Comparison of ENCODE assay signal across 8 cellular contexts in genomic region chr3:48919215-48920138, GRCh38. TPM values are rescaled to one million over a fixed set of nuclear protein-coding genes. Genes with fewer than 3 reads are reported as not detected.
DNase-seq lines count a peak whose midpoint lies in the region; ATAC-seq, FAIRE-seq and TF ChIP-seq lines count a peak whose summit lies in the region.

No MANE protein-coding gene starts in this region.

- H3K36me3 ChIP-seq in CD4-positive, CD25-positive, alpha-beta regulatory T cell (ENCODE audit: control insufficient read depth, insufficient read depth, low read length), result peaks cover 14% of the 10 kb centered on the region
- H3K36me3 ChIP-seq in iPS-18a (ENCODE audit: control insufficient read depth, low read depth, low read length) (peaks cover 3% of the 10 kb centered on the region), smooth muscle cell (ENCODE audit: low read depth) (no peaks in the 10 kb centered on the region)

- peaks cover 0 to 1% (median 0%) of the 10 kb centered on the region in 7 donors for H3K9me3 Mint-ChIP-seq in CD4-positive, CD25-positive, alpha-beta regulatory T cell

- in situ Hi-C loops in astrocyte of the cerebellum (cut with HindIII; ENCODE audit: low sequenced_read_pairs), result no loop called here

- H3K4me1 ChIP-seq in CD4-positive, CD25-positive, alpha-beta regulatory T cell (ENCODE audit: control insufficient read depth, insufficient read depth, low read length, poor library complexity, severe bottlenecking), result peaks cover 35% of the 10 kb centered on the region
- H3K4me1 ChIP-seq in iPS-18a (ENCODE audit: control insufficient read depth, low read depth, low read length) (no peaks in the 10 kb centered on the region), smooth muscle cell (ENCODE audit: low read depth) (peaks cover 8% of the 10 kb centered on the region)

- H3K4me1 Mint-ChIP-seq in CD4-positive, CD25-positive, alpha-beta regulatory T cell, result peaks cover 8 to 40% (median 21%) of the 10 kb centered on the region in 4 donors

- H2AFZ ChIP-seq in smooth muscle cell (ENCODE audit: low read depth), result peak overlapping the region; percentile 94

- H3K4me3 ChIP-seq in CD4-positive, CD25-positive, alpha-beta regulatory T cell (ENCODE audit: low read depth, low read length), result peak overlapping the region; percentile 96
- H3K4me3 ChIP-seq in astrocyte of the cerebellum (ENCODE audit: low read depth, low read length), result peak overlapping the region; percentile 54
- peak overlapping the region; percentile 85 for H3K4me3 ChIP-seq in iPS-18a (ENCODE audit: low read length)
- peak overlapping the region; percentile 99 for H3K4me3 ChIP-seq in smooth muscle cell

- peaks cover 3% of the 10 kb centered on the region for H3K36me3 Mint-ChIP-seq in CD4-positive, CD25-positive, alpha-beta regulatory T cell

- H3F3A ChIP-seq in smooth muscle cell (ENCODE audit: low read depth), result peaks cover 13% of the 10 kb centered on the region

- peaks cover 48% of the 10 kb centered on the region for H4K20me1 ChIP-seq in smooth muscle cell (ENCODE audit: low read depth)

- no peaks in the 10 kb centered on the region for H3K9me3 ChIP-seq in CD4-positive, CD25-positive, alpha-beta regulatory T cell (ENCODE audit: control insufficient read depth in 2 of 2, low read length in 2 of 2)
- H3K9me3 ChIP-seq in iPS-18a (ENCODE audit: control insufficient read depth, low read depth, low read length) (no peaks in the 10 kb centered on the region), smooth muscle cell (replicated peaks; ENCODE audit: low read depth) (no peaks in the 10 kb centered on the region)

- TF ChIP-seq CTCF in astrocyte of the cerebellum (IDR thresholded peaks at IDR 0.05; ENCODE audit: low read depth, low read length, missing control alignments) (no peak), smooth muscle cell (IDR thresholded peaks at IDR 0.05; ENCODE audit: borderline replicate concordance, insufficient read depth, poor library complexity, severe bottlenecking) (no peak)

- peak overlapping the region; percentile 96 to 99 (median 98) for H3K4me3 Mint-ChIP-seq in CD4-positive, CD25-positive, alpha-beta regulatory T cell

- no peaks in the 10 kb centered on the region for H3K27me3 ChIP-seq in CD4-positive, CD25-positive, alpha-beta regulatory T cell (ENCODE audit: control insufficient read depth, insufficient read depth, low read length)
- H3K27me3 ChIP-seq in iPS-18a (ENCODE audit: control insufficient read depth, insufficient read depth, low read length) (no peaks in the 10 kb centered on the region), smooth muscle cell (ENCODE audit: low read depth) (no peaks in the 10 kb centered on the region)

- FAIRE-seq in HTR-8/SVneo (lab: Jason Lieb, UNC), result peak; percentile 48

- H3K4me2 ChIP-seq in smooth muscle cell, result peak overlapping the region; percentile 96

- H3K9ac ChIP-seq in iPS-18a (ENCODE audit: low read length) (peak overlapping the region; percentile 82), smooth muscle cell (ENCODE audit: low read depth) (peak overlapping the region; percentile 100)

- peaks cover 6% of the 10 kb centered on the region for H3K27me3 Mint-ChIP-seq in CD4-positive, CD25-positive, alpha-beta regulatory T cell

- peak; percentile 10 to 20 for ATAC-seq in CD4-positive, CD25-positive, alpha-beta regulatory T cell (ENCODE audit: low read depth in 2 of 2)
- peak; percentile 4 for ATAC-seq in GM19452 (IDR thresholded peaks at IDR 0.05; ENCODE audit: unreplicated experiment)

- H3K27ac Mint-ChIP-seq in CD4-positive, CD25-positive, alpha-beta regulatory T cell, result peak overlapping the region; percentile 77 to 100 (median 98)

- WGBS in smooth muscle cell (ENCODE audit: low lambda C conversion rate), result 2% methylated on average over 53 of the region's 54 CpGs

- H3K27ac ChIP-seq in CD4-positive, CD25-positive, alpha-beta regulatory T cell (ENCODE audit: insufficient read depth, low read length, poor library complexity, severe bottlenecking), result peak overlapping the region; percentile 99
- H3K27ac ChIP-seq in iPS-18a (ENCODE audit: low read length), result no peak overlapping the region
- H3K27ac ChIP-seq in smooth muscle cell (ENCODE audit: low read depth), result peak overlapping the region; percentile 100

- H3K79me2 ChIP-seq in smooth muscle cell (ENCODE audit: low read depth), result peaks cover 65% of the 10 kb centered on the region

- peak; percentile 50 to 84 (median 63) for DNase-seq in CD4-positive, CD25-positive, alpha-beta regulatory T cell
- DNase-seq in HTR-8/SVneo (ENCODE audit: insufficient read length, low spot score), result peak; percentile 54
- DNase-seq in SW480 (ENCODE audit: low spot score), result peak; percentile 68
- DNase-seq in astrocyte of the cerebellum (ENCODE audit: low read depth), result no peak
- peak; percentile 61 for DNase-seq in smooth muscle cell (lab: John Stamatoyannopoulos, UW; ENCODE audit: unreplicated experiment)
- DNase-seq in NCI-H187 (lab: John Stamatoyannopoulos, UW), result no peak

RNA-seq across cellular contexts. Expression of gene ARIH2, which starts 0.8 kb away (rescaled TPM):
- 171 TPM for total RNA-seq in CD4-positive, CD25-positive, alpha-beta regulatory T cell
- polyA plus RNA-seq in CD4-positive, CD25-positive, alpha-beta regulatory T cell, result 100 to 1,000 TPM; 110 to 114 (median 112) TPM
- total RNA-seq in smooth muscle cell, result 43.6 and 44.9 TPM in 2 replicates
- 39.7 and 44.0 TPM in 2 replicates for polyA plus RNA-seq in smooth muscle cell

RNA-seq across cellular contexts. Expression of gene SLC25A20, which starts 20.8 kb away (rescaled TPM):
- total RNA-seq in CD4-positive, CD25-positive, alpha-beta regulatory T cell, result 8.0 TPM
- 10 to 100 TPM; 21.5 to 32.6 (median 25.4) TPM for polyA plus RNA-seq in CD4-positive, CD25-positive, alpha-beta regulatory T cell
- 8.9 and 14.7 TPM in 2 replicates for total RNA-seq in smooth muscle cell
- polyA plus RNA-seq in smooth muscle cell, result 12.1 and 14.6 TPM in 2 replicates

Comparison
In these comparisons a context has a peak if more than half of its experiments do, and no peak if none do; other contexts are left out.
1. DNase-seq: peak in CD4-positive, CD25-positive, alpha-beta regulatory T cell (3 of 3), HTR-8/SVneo (single experiment), SW480 (single experiment) and smooth muscle cell (single experiment); none in astrocyte of the cerebellum (single experiment) and NCI-H187 (0 of 2).
2. Peak in every context shown above with its lines, with median percentiles within 50 percentile points of each other: H3K4me3 ChIP-seq.